ENCODE assay signal across 15 cellular contexts in genomic region chr7:85719981-85720963, GRCh38.
A peak's percentile ranks its signal among the peaks of the same experiment; 100 is the strongest.
DNase-seq lines count a peak whose midpoint lies in the region; ATAC-seq, FAIRE-seq and TF ChIP-seq lines count a peak whose summit lies in the region.
"Had no signal": no experiment of that assay in that cellular context is flagged by ENCODE, and none has a peak within 500 bp of the region (broad histone marks: within the 10 kb centered on the region; RNA-seq: fewer than 3 reads in every experiment).

No MANE protein-coding gene starts in this region.

- WGBS in A549 (ENCODE audit: missing lambda C conversion rate): 4% methylated on average over 4 of the region's 4 CpGs
- 21 to 44% methylated on average over 4 of the region's 4 CpGs for WGBS in gastroesophageal sphincter (ENCODE audit: low coverage in 1 of 2), 2 donors
- WGBS in psoas muscle, 3 donors: 45 to 52% (median 48%) methylated on average over 4 of the region's 4 CpGs

- FAIRE-seq in A549 (lab: Jason Lieb, UNC): no peak
- FAIRE-seq: frontal cortex had no signal

- RAD21 ChIA-PET in HCT116 (lab: Charles Lee; ENCODE audit: low non-redundant PET in 1 of 2, low total read pairs in 2 of 2, uncharacterized antibody in 2 of 2, unreplicated experiment in 2 of 2): no interaction called here

- H3K27me3 ChIP-seq in HCT116 (ENCODE audit: insufficient read depth, low read length) (no peaks in the 10 kb centered on the region), gastroesophageal sphincter (no peaks in the 10 kb centered on the region), psoas muscle (ENCODE audit: insufficient read depth in 3 of 3, low read length in 2 of 3) (no peaks in the 10 kb centered on the region)

- DNase-seq in A549 (ENCODE audit: low read depth in 1 of 2, low spot score in 1 of 2): peak in 1 of 2 experiments; percentile 45
- DNase-seq in HCT116 (ENCODE audit: low read depth, low spot score): no peak
- peak; percentile 73 for DNase-seq in SIG-M5 (lab: John Stamatoyannopoulos, UW)
- DNase-seq in Kasumi-1 (lab: John Stamatoyannopoulos, UW): no peak
- no peak for DNase-seq in psoas muscle
- DNase-seq: activated CD4-positive, CD25-positive, alpha-beta regulatory T cell; activated naive CD8-positive, alpha-beta T cell treated with anti-CD3 and anti-CD28 coated beads, Interleukin-2, amount 10 ng/mL, durations not matched to agents 7 days and 5 days; NCI-H748 treated with DMSO at 0.1 percent for 48 hours; stimulated activated CD4-positive, alpha-beta T cell treated with anti-CD3 and anti-CD28 coated beads, Interleukin-2, amount 100 ng/mL, for 48 hours had no signal

- H3K4me1 ChIP-seq in A549 (peaks cover 30% of the 10 kb centered on the region), HCT116 (ENCODE audit: control insufficient read depth in 1 of 2, insufficient read depth in 2 of 2, low read length in 2 of 2) (no peaks in the 10 kb centered on the region), gastroesophageal sphincter (no peaks in the 10 kb centered on the region), psoas muscle (no peaks in the 10 kb centered on the region)
- H3K4me1 ChIP-seq: HAP-1 had no signal

- TF ChIP-seq POLR2A in A549 (IDR thresholded peaks at IDR 0.05; ENCODE audit: low read length): no peak
- no peak for TF ChIP-seq POLR2A in HCT116 (IDR thresholded peaks at IDR 0.05; ENCODE audit: borderline replicate concordance, extremely low read depth, insufficient read depth, insufficient read length)
- no peak for TF ChIP-seq POLR2A in gastroesophageal sphincter (IDR thresholded peaks at IDR 0.05)

- CTCF ChIA-PET in A549 (lab: Yijun Ruan, JAX) (interaction anchor here (0.9 kb wide), 1 partner anchor 37 kb away, joined by 5 read pairs; no protein-coding TSS in a partner anchor), HCT116 (lab: Charles Lee) (no interaction called here)

- no peaks in the 10 kb centered on the region for H3K9me2 ChIP-seq in HCT116 (ENCODE audit: insufficient read depth)

- ATAC-seq in A549: peak; percentile 82 to 97
- no peak for ATAC-seq in HCT116
- peak; percentile 71 for ATAC-seq in gastroesophageal sphincter
- no peak for ATAC-seq in GM18520 (IDR thresholded peaks at IDR 0.05; ENCODE audit: unreplicated experiment)
- no peak for ATAC-seq in psoas muscle
- no peak for ATAC-seq in GM21786 (IDR thresholded peaks at IDR 0.05; ENCODE audit: unreplicated experiment)

- H3K36me3 ChIP-seq in HCT116 (ENCODE audit: control insufficient read depth in 1 of 2, insufficient read depth in 2 of 2, low read length in 2 of 2) (no peaks in the 10 kb centered on the region), gastroesophageal sphincter (no peaks in the 10 kb centered on the region), psoas muscle (ENCODE audit: insufficient read depth in 1 of 2, low read depth in 1 of 2) (no peaks in the 10 kb centered on the region)
- H3K36me3 ChIP-seq: HAP-1 had no signal

- POLR2A ChIA-PET in A549 (lab: Yijun Ruan, JAX) (interaction anchor here (1.5 kb wide), 1 partner anchor 24 kb away, joined by 7 read pairs; no protein-coding TSS in a partner anchor), HCT116 (lab: Charles Lee) (no interaction called here)

- H3K79me2 ChIP-seq in HCT116 (ENCODE audit: insufficient read depth, low read length): no peaks in the 10 kb centered on the region

- no peaks in the 10 kb centered on the region for H3K9me3 ChIP-seq in A549
- no peaks in the 10 kb centered on the region for H3K9me3 ChIP-seq in HCT116 (ENCODE audit: control insufficient read depth in 1 of 2, insufficient read depth in 1 of 2, low read depth in 1 of 2, low read length in 2 of 2)
- no peaks in the 10 kb centered on the region for H3K9me3 ChIP-seq in gastroesophageal sphincter
- H3K9me3 ChIP-seq in psoas muscle: no peaks in the 10 kb centered on the region
- H3K9me3 ChIP-seq: HAP-1 had no signal

- peak overlapping the region; percentile 76 to 84 for H3K27ac ChIP-seq in A549
- no peak overlapping the region for H3K27ac ChIP-seq in HCT116 (ENCODE audit: low read depth, low read length)
- H3K27ac ChIP-seq in gastroesophageal sphincter: no peak overlapping the region
- no peak overlapping the region for H3K27ac ChIP-seq in psoas muscle
- H3K27ac ChIP-seq: C4-2B had no signal

- TF ChIP-seq CTCF in A549 (IDR thresholded peaks at IDR 0.05) (no peak), HCT116 (IDR thresholded peaks at IDR 0.05 in 2 of 3, conservative IDR thresholded peaks at IDR 0.05 in 1 of 3; ENCODE audit: borderline replicate concordance in 1 of 3, insufficient read depth in 1 of 3, low read depth in 2 of 3, low read length in 2 of 3) (no peak), gastroesophageal sphincter (IDR thresholded peaks at IDR 0.05) (no peak), psoas muscle (IDR thresholded peaks at IDR 0.05) (no peak)

- no peaks in the 10 kb centered on the region for H4K20me1 ChIP-seq in HCT116 (ENCODE audit: insufficient read depth)

- intact Hi-C loops in HCT116 (cut with micrococcal nuclease) (no loop called here), psoas muscle (cut with DNase I) (no loop called here)

- peak overlapping the region; percentile 78 for H3K4me2 ChIP-seq in A549
- H3K4me2 ChIP-seq in HCT116 (ENCODE audit: low read length): no peak overlapping the region

- TF ChIP-seq RAD21 in A549 (conservative IDR thresholded peaks at IDR 0.05 in 1 of 2, IDR thresholded peaks at IDR 0.05 in 1 of 2): no peak
- TF ChIP-seq RAD21 in HCT116 (IDR thresholded peaks at IDR 0.05; ENCODE audit: low read depth): no peak

- TF ChIP-seq EP300 in A549 (IDR thresholded peaks at IDR 0.05) (peak; percentile 11 to 30; a peak in 1 of 5 replicates), gastroesophageal sphincter (IDR thresholded peaks at IDR 0.05) (no peak)

- H3K4me3 ChIP-seq in A549 (no peak overlapping the region), HCT116 (replicated peaks in 1 of 2; ENCODE audit: low read depth in 1 of 2, low read length in 2 of 2) (no peak overlapping the region), gastroesophageal sphincter (no peak overlapping the region), psoas muscle (no peak overlapping the region)
- H3K4me3 ChIP-seq: HAP-1 had no signal

- no TSS peak for BruUV-seq in HCT116 (replicated peaks; lab: Mats Ljungman, UMichigan)

- H2AFZ ChIP-seq in HCT116 (ENCODE audit: low read depth, low read length, poor library complexity, severe bottlenecking): no peak overlapping the region

- H3K9ac ChIP-seq in HCT116 (ENCODE audit: low read length): no peak overlapping the region

TF ChIP-seq in A549, 52 proteins besides CTCF, POLR2A, EP300 and RAD21 (continues in another document):
- TF ChIP-seq, protein P1, sequence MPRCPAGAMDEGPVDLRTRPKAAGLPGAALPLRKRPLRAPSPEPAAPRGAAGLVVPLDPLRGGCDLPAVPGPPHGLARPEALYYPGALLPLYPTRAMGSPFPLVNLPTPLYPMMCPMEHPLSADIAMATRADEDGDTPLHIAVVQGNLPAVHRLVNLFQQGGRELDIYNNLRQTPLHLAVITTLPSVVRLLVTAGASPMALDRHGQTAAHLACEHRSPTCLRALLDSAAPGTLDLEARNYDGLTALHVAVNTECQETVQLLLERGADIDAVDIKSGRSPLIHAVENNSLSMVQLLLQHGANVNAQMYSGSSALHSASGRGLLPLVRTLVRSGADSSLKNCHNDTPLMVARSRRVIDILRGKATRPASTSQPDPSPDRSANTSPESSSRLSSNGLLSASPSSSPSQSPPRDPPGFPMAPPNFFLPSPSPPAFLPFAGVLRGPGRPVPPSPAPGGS (IDR thresholded peaks at IDR 0.05): 0 out of 3 replicates have a peak, but pooled peaks have one; percentile 29
- peak in 1 of 2 experiments; percentile 21; a peak in 1 of 5 replicates for TF ChIP-seq JUN (IDR thresholded peaks at IDR 0.05)
- TF ChIP-seq GATA3 (IDR thresholded peaks at IDR 0.05; ENCODE audit: borderline replicate concordance): peak; percentile 14; the same call in 1 of the 2 replicates
- TF ChIP-seq RARB (CRISPR knock-in tag; IDR thresholded peaks at IDR 0.05): no peak
- no peak for TF ChIP-seq CHD2 (IDR thresholded peaks at IDR 0.05; ENCODE audit: low read length, partially characterized antibody)
- peak; percentile 80 for TF ChIP-seq JUNB (IDR thresholded peaks at IDR 0.05)
- TF ChIP-seq, protein P2, sequence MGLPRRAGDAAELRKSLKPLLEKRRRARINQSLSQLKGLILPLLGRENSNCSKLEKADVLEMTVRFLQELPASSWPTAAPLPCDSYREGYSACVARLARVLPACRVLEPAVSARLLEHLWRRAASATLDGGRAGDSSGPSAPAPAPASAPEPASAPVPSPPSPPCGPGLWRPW (IDR thresholded peaks at IDR 0.05): peak; percentile 72
- TF ChIP-seq CBX8 (IDR thresholded peaks at IDR 0.05): no peak
- TF ChIP-seq RCOR1 (IDR thresholded peaks at IDR 0.05; ENCODE audit: low read depth, low read length): no peak
- TF ChIP-seq HDAC2 (IDR thresholded peaks at IDR 0.05): no peak
- TF ChIP-seq ZNF302 (CRISPR knock-in tag; IDR thresholded peaks at IDR 0.05): no peak

TF ChIP-seq in HCT116, 20 proteins besides CTCF, POLR2A, EP300 and RAD21:
- 0 out of 2 replicates have a peak, but pooled peaks have one; percentile 21 for TF ChIP-seq JUND (IDR thresholded peaks at IDR 0.05)
- TF ChIP-seq CEBPB (IDR thresholded peaks at IDR 0.05; ENCODE audit: low read depth): 0 out of 2 replicates have a peak, but pooled peaks have one; percentile 21
- no peak for TF ChIP-seq EZH2 (IDR thresholded peaks at IDR 0.05)

Comparison
In these comparisons a context has a peak if more than half of its experiments do, and no peak if none do; other contexts are left out.
1. ATAC-seq: peak in A549 (2 of 2) and gastroesophageal sphincter (single experiment); none in HCT116 (single experiment), GM18520 (single experiment), psoas muscle (0 of 4) and GM21786 (single experiment).
2. H3K27ac ChIP-seq: peak in A549 (2 of 2); none in HCT116 (single experiment), gastroesophageal sphincter (0 of 4) and psoas muscle (single experiment).
3. Of the 6 proteins assayed by ChIP-seq in both A549 and HCT116: peak only in A549: none; only in HCT116: none; in both: CEBPB; in neither: 5.